Comparison of ENCODE assay signal across 8 cellular contexts in the genomic region with DNA sequence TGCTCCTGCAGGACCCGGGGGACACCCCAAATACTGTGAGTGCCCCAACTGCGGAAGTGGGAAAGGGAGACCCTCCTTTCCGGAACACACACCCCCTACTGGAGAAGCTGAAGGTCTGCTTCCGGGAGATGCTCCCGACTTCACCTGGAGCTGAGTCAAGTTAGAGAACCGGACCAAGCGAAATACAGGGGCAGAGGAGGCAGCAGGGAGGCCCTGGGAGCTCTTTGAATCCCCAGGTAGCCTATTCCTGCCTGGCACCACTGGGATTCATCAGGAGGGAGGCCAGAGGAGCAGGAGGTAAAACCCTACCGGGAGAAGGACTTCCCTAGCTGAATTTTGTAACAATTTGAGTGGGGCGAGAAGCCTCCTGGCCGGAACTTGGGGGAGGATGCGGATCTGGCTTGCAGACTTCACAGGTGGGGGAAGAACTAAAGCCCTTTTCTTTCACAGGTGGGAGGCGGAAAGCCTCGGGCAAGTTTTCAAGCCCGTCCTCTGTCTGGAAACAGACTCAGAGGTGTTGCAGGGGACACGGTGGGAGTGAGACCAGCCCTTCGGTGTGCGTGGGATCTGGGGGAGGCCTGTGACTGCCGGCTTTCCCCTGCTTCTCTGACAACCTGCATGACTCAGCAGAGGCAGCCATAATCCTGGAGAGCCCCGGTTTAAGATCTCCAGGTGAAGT. TPM values are rescaled to one million over a fixed set of nuclear protein-coding genes. Genes with fewer than 3 reads are reported as not detected.
DNase-seq lines count a peak whose midpoint lies in the region; ATAC-seq and TF ChIP-seq lines count a peak whose summit lies in the region.

No MANE protein-coding gene starts in this region.

- POLR2A ChIA-PET in CD8-positive, alpha-beta T cell (lab: Charles Lee), result interaction anchor here (0.6 kb wide), 1 partner anchor 428 kb away, joined by 6 read pairs; no protein-coding TSS in a partner anchor

- no peak for TF ChIP-seq CTCF in CD8-positive, alpha-beta T cell (IDR thresholded peaks at IDR 0.05)
- TF ChIP-seq CTCF in LNCAP (IDR thresholded peaks at IDR 0.05), result peak; percentile 26
- TF ChIP-seq CTCF in brain microvascular endothelial cell (IDR thresholded peaks at IDR 0.05; ENCODE audit: low read depth, low read length, missing control alignments), result peak; percentile 42

- H3K9me3 Mint-ChIP-seq in CD8-positive, alpha-beta T cell, result no peaks in the 10 kb centered on the region
- no peaks in the 10 kb centered on the region for H3K9me3 Mint-ChIP-seq in natural killer cell treated with Interleukin-12 subunit alpha and Interleukin-12 subunit beta and Interleukin-15 and Interleukin-18, amount 100 ng/mL, for 72 hours

- peaks cover 4% of the 10 kb centered on the region for H3K4me1 ChIP-seq in CD8-positive, alpha-beta T cell (ENCODE audit: insufficient read depth, low read length)

- CTCF ChIA-PET in CD8-positive, alpha-beta T cell (lab: Charles Lee), result interaction anchor here (1.2 to 2.6 kb wide), 4 partner anchors 8 to 168 kb away, joined by 3 to 20 read pairs (median 4); no protein-coding TSS in a partner anchor

- H3K4me3 Mint-ChIP-seq in CD8-positive, alpha-beta T cell, result peak overlapping the region; percentile 66
- peak overlapping the region; percentile 79 for H3K4me3 Mint-ChIP-seq in natural killer cell treated with Interleukin-12 subunit alpha and Interleukin-12 subunit beta and Interleukin-15 and Interleukin-18, amount 100 ng/mL, for 72 hours

- peak overlapping the region; percentile 34 for H3K27ac Mint-ChIP-seq in CD8-positive, alpha-beta T cell
- H3K27ac Mint-ChIP-seq in natural killer cell treated with Interleukin-12 subunit alpha and Interleukin-12 subunit beta and Interleukin-15 and Interleukin-18, amount 100 ng/mL, for 72 hours, result peak overlapping the region; percentile 45 to 66

- H3K4me1 Mint-ChIP-seq in CD8-positive, alpha-beta T cell (ENCODE audit: low read depth), result peaks cover 11% of the 10 kb centered on the region
- H3K4me1 Mint-ChIP-seq in natural killer cell treated with Interleukin-12 subunit alpha and Interleukin-12 subunit beta and Interleukin-15 and Interleukin-18, amount 100 ng/mL, for 72 hours (ENCODE audit: low read depth in 2 of 2), result no peaks in the 10 kb centered on the region

- no peaks in the 10 kb centered on the region for H3K9me3 ChIP-seq in CD8-positive, alpha-beta T cell (ENCODE audit: low read length)

- peak in 3 of 7 experiments; percentile 13 to 54 (median 22) for DNase-seq in CD8-positive, alpha-beta T cell
- no peak for DNase-seq in brain microvascular endothelial cell
- DNase-seq in natural killer cell treated with Interleukin-12 subunit alpha and Interleukin-12 subunit beta and Interleukin-15 and Interleukin-18, amount 100 ng/mL, for 72 hours (ENCODE audit: low spot score), result no peak

- no peaks in the 10 kb centered on the region for H3K36me3 Mint-ChIP-seq in CD8-positive, alpha-beta T cell
- H3K36me3 Mint-ChIP-seq in natural killer cell treated with Interleukin-12 subunit alpha and Interleukin-12 subunit beta and Interleukin-15 and Interleukin-18, amount 100 ng/mL, for 72 hours, result no peaks in the 10 kb centered on the region

- no peaks in the 10 kb centered on the region for H3K27me3 ChIP-seq in CD8-positive, alpha-beta T cell (ENCODE audit: insufficient read depth, low read length)
- peaks cover 2% of the 10 kb centered on the region for H3K27me3 ChIP-seq in brain microvascular endothelial cell (replicated peaks)

- H3K36me3 ChIP-seq in CD8-positive, alpha-beta T cell (ENCODE audit: insufficient read depth, low read length), result no peaks in the 10 kb centered on the region
- no peaks in the 10 kb centered on the region for H3K36me3 ChIP-seq in brain microvascular endothelial cell (replicated peaks)

- no peak overlapping the region for H3K4me3 ChIP-seq in CD8-positive, alpha-beta T cell (ENCODE audit: low read depth, low read length)
- no peak overlapping the region for H3K4me3 ChIP-seq in brain microvascular endothelial cell (ENCODE audit: low read depth, low read length)

- in situ Hi-C loops in brain microvascular endothelial cell (cut with HindIII; ENCODE audit: low pct_ligation_motif_present, low sequenced_read_pairs), result no loop called here

- H3K27ac ChIP-seq in CD8-positive, alpha-beta T cell (ENCODE audit: low read depth, low read length), result peak overlapping the region; percentile 7
- H3K27ac ChIP-seq in brain microvascular endothelial cell, result no peak overlapping the region

- peak; percentile 31 for ATAC-seq in CD8-positive, alpha-beta T cell
- no peak for ATAC-seq in natural killer cell treated with Interleukin-12 subunit alpha and Interleukin-12 subunit beta and Interleukin-15 and Interleukin-18, amount 100 ng/mL, for 72 hours
- no peak for ATAC-seq in HG03565 (IDR thresholded peaks at IDR 0.05; ENCODE audit: unreplicated experiment)
- no peak for ATAC-seq in HG02884 (IDR thresholded peaks at IDR 0.05; ENCODE audit: unreplicated experiment)
- no peak for ATAC-seq in HG02970 (IDR thresholded peaks at IDR 0.05; ENCODE audit: low FRiP score, unreplicated experiment)
- no peak for ATAC-seq in GM18858 (IDR thresholded peaks at IDR 0.05; ENCODE audit: unreplicated experiment)

- H3K27me3 Mint-ChIP-seq in CD8-positive, alpha-beta T cell (ENCODE audit: low read depth), result peaks cover 11% of the 10 kb centered on the region
- H3K27me3 Mint-ChIP-seq in natural killer cell treated with Interleukin-12 subunit alpha and Interleukin-12 subunit beta and Interleukin-15 and Interleukin-18, amount 100 ng/mL, for 72 hours, result peaks cover 8% of the 10 kb centered on the region in 2 donors

- intact Hi-C loops in CD8-positive, alpha-beta T cell (cut with DNase I, micrococcal nuclease), result no loop called here

RNA-seq across cellular contexts. Expression of a gene that starts 22.4 kb away (rescaled TPM):
- not detected for total RNA-seq in CD8-positive, alpha-beta T cell
- not detected for total RNA-seq in natural killer cell treated with Interleukin-12 subunit alpha and Interleukin-12 subunit beta and Interleukin-15 and Interleukin-18, amount 100 ng/mL, for 72 hours
